Comparison of ENCODE assay signal across 27 cellular contexts in the genomic region with DNA sequence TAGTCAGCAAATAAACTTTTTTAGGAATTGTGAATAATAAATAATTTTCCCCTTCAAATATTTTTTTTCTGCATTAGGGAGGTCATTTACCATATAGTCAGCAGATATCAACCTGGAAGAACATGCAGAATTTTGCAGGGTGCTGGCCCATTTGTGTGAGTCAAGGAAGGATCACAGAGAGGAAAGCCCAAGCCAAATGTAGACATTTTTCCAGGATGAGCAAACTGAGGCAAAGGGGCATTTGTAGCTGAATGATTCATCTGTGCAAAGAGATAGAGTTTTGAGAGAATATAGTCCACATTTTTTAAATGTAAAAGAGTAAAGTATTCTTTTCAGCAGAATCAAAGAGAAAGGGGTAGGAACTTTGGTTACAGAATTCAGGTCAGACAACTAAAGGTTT.
"Had no signal": no experiment of that assay in that cellular context is flagged by ENCODE, and none has a peak within 500 bp of the region (broad histone marks: within the 10 kb centered on the region; RNA-seq: fewer than 3 reads in every experiment).

No MANE protein-coding gene starts in this region.

- H3K27me3 ChIP-seq: adrenal gland, ascending aorta, gastrocnemius medialis, right lobe of liver, stomach, suprapubic skin, tibial nerve had no signal

- H3K4me2 ChIP-seq: smooth muscle cell had no signal

- H3K4me1 ChIP-seq: adrenal gland, ascending aorta, gastrocnemius medialis, right lobe of liver, stomach had no signal

- H3K4me1 Mint-ChIP-seq: activated T-helper 17 cell treated with anti-CD3 and anti-CD28 coated beads, Interleukin-2, amount 50 U/mL, for 72 hours; stimulated activated memory B cell treated with anti-CD40 and anti-IgM and Interleukin-4, amounts not matched to agents 10 μg/mL and 1 μg/mL and 100 μg/mL, for 72 hours; T-cell had no signal

- H3K4me3 Mint-ChIP-seq: activated T-cell treated with anti-CD3 and anti-CD28 coated beads, Interleukin-2, amount 50 U/mL, for 24 hours; activated T-helper 17 cell treated with anti-CD3 and anti-CD28 coated beads, Interleukin-2, amount 50 U/mL, for 72 hours; stimulated activated memory B cell treated with anti-CD40 and anti-IgM and Interleukin-4, amounts not matched to agents 10 μg/mL and 1 μg/mL and 100 μg/mL, for 72 hours; T-cell; T-helper 2 cell treated with Interferon-gamma antibody and Interleukin-4, amounts not matched to agents 5 μg/mL and 100 μg/mL, for 36 hours had no signal

- H3K4me3 ChIP-seq: adrenal gland, ascending aorta, gastrocnemius medialis, mucosa of descending colon, right lobe of liver, smooth muscle cell, stomach, suprapubic skin, tibial nerve had no signal

- H3K27ac ChIP-seq: adrenal gland, ascending aorta, gastrocnemius medialis, right lobe of liver, stomach, suprapubic skin, tibial nerve, WERI-Rb-1 had no signal

- H3K36me3 Mint-ChIP-seq: activated naive CD4-positive, alpha-beta T cell treated with anti-CD3 and anti-CD28 coated beads, Interleukin-2, amount 50 U/mL, for 72 hours; stimulated activated memory B cell treated with anti-CD40 and anti-IgM and Interleukin-4, amounts not matched to agents 10 μg/mL and 1 μg/mL and 100 μg/mL, for 72 hours; T-cell had no signal

- H3K27me3 Mint-ChIP-seq: activated T-cell treated with anti-CD3 and anti-CD28 coated beads, Interleukin-2, amount 50 U/mL, for 24 hours; activated T-helper 17 cell treated with anti-CD3 and anti-CD28 coated beads, Interleukin-2, amount 50 U/mL, for 72 hours; stimulated activated memory B cell treated with anti-CD40 and anti-IgM and Interleukin-4, amounts not matched to agents 10 μg/mL and 1 μg/mL and 100 μg/mL, for 72 hours had no signal

- FAIRE-seq: islet of Langerhans had no signal

- H3K9me3 Mint-ChIP-seq: activated T-cell treated with anti-CD3 and anti-CD28 coated beads, Interleukin-2, amount 50 U/mL, for 24 hours; activated T-helper 17 cell treated with anti-CD3 and anti-CD28 coated beads, Interleukin-2, amount 50 U/mL, for 72 hours; stimulated activated memory B cell treated with anti-CD40 and anti-IgM and Interleukin-4, amounts not matched to agents 10 μg/mL and 1 μg/mL and 100 μg/mL, for 72 hours; T-helper 2 cell treated with Interferon-gamma antibody and Interleukin-4, amounts not matched to agents 5 μg/mL and 100 μg/mL, for 36 hours had no signal

- H3K27ac Mint-ChIP-seq: activated naive CD4-positive, alpha-beta T cell treated with anti-CD3 and anti-CD28 coated beads, Interleukin-2, amount 50 U/mL, for 72 hours; activated T-cell treated with anti-CD3 and anti-CD28 coated beads, Interleukin-2, amount 50 U/mL, for 24 hours; activated T-helper 17 cell treated with anti-CD3 and anti-CD28 coated beads, Interleukin-2, amount 50 U/mL, for 72 hours; stimulated activated memory B cell treated with anti-CD40 and anti-IgM and Interleukin-4, amounts not matched to agents 10 μg/mL and 1 μg/mL and 100 μg/mL, for 72 hours; T-cell; T-helper 2 cell treated with Interferon-gamma antibody and Interleukin-4, amounts not matched to agents 5 μg/mL and 100 μg/mL, for 36 hours had no signal

- ATAC-seq: activated naive CD4-positive, alpha-beta T cell treated with anti-CD3 and anti-CD28 coated beads, Interleukin-2, amount 50 U/mL, for 72 hours; activated T-helper 17 cell treated with anti-CD3 and anti-CD28 coated beads, Interleukin-2, amount 50 U/mL, for 72 hours; gastrocnemius medialis; left cardiac atrium; mucosa of descending colon; right lobe of liver; stimulated activated memory B cell treated with anti-CD40 and anti-IgM and Interleukin-4, amounts not matched to agents 10 μg/mL and 1 μg/mL and 100 μg/mL, for 72 hours; T-cell had no signal

- H3K9me3 ChIP-seq: adrenal gland, ascending aorta, gastrocnemius medialis, mucosa of descending colon, right lobe of liver, stomach, suprapubic skin, tibial nerve had no signal

- H3K36me3 ChIP-seq: adrenal gland, ascending aorta, gastrocnemius medialis, right lobe of liver, stomach, suprapubic skin, tibial nerve, WERI-Rb-1 had no signal

- DNase-seq: activated CD4-positive, CD25-positive, alpha-beta regulatory T cell treated with anti-CD3 and anti-CD28 coated beads, Interleukin-2, amount 50 U/mL, for 72 hours; activated CD8-positive, alpha-beta memory T cell treated with anti-CD3 and anti-CD28 coated beads for 24 hours; activated CD8-positive, alpha-beta memory T cell treated with anti-CD3 and anti-CD28 coated beads, Interleukin-2, amount 50 U/mL, for 4 hours; activated T-cell treated with anti-CD3 and anti-CD28 coated beads, Interleukin-2, amount 50 U/mL, for 24 hours; adrenal gland; cortex of kidney; gastrocnemius medialis; hypothalamus; left cardiac atrium; mesenchymal stem cell; mucosa of descending colon; nucleus accumbens; posterior cingulate gyrus; right lobe of liver; stimulated activated CD4-positive, alpha-beta T cell treated with anti-CD3 and anti-CD28 coated beads, Interleukin-15, amount 100 ng/mL, for 24 hours; stomach; T-cell; WERI-Rb-1 had no signal
